20 cellular contexts compared by ENCODE assay signal in genomic region chr5:172362755-172363154, GRCh38.
DNase-seq lines count a peak whose midpoint lies in the region; FAIRE-seq and TF ChIP-seq lines count a peak whose summit lies in the region.
"Had no signal": no experiment of that assay in that cellular context is flagged by ENCODE, and none has a peak within 500 bp of the region (broad histone marks: within the 10 kb centered on the region; RNA-seq: fewer than 3 reads in every experiment).

No MANE protein-coding gene starts in this region.

- H3K27me3 Mint-ChIP-seq in astrocyte (ENCODE audit: low read depth, unreplicated experiment) = no peaks in the 10 kb centered on the region

- H3K4me2 ChIP-seq in astrocyte (ENCODE audit: low read length) = no peak overlapping the region
- no peak overlapping the region for H3K4me2 ChIP-seq in Karpas-422 (ENCODE audit: low read depth, low read length, poor library complexity, severe bottlenecking)

- H3K4me3 Mint-ChIP-seq in astrocyte (ENCODE audit: unreplicated experiment) = no peak overlapping the region
- H3K4me3 Mint-ChIP-seq: activated naive CD8-positive, alpha-beta T cell treated with anti-CD3 and anti-CD28 coated beads, Interleukin-2, amount 10 ng/mL, durations not matched to agents 7 days and 5 days; CD4-positive, alpha-beta memory T cell; neural crest cell had no signal

- peak overlapping the region; percentile 56 for H3K9ac ChIP-seq in astrocyte (ENCODE audit: low read length)
- no peak overlapping the region for H3K9ac ChIP-seq in Karpas-422 (ENCODE audit: low read length)

- FAIRE-seq in astrocyte (lab: Jason Lieb, UNC) (no peak), urothelium cell line (lab: Jason Lieb, UNC) (no peak)
- FAIRE-seq: endothelial cell of umbilical vein had no signal

- H2AFZ ChIP-seq in astrocyte (ENCODE audit: low read depth, low read length) = no peak overlapping the region
- no peak overlapping the region for H2AFZ ChIP-seq in Karpas-422 (ENCODE audit: low read length)

- H3K4me1 Mint-ChIP-seq in astrocyte (ENCODE audit: low read depth, unreplicated experiment) = peaks cover 11% of the 10 kb centered on the region

- in situ Hi-C loops in GM13977 (cut with MboI; ENCODE audit: low pct_unique_long_range_greater_than_20kb, low sequenced_read_pairs, unreplicated experiment) (no loop called here), G401 (cut with HindIII; ENCODE audit: low sequenced_read_pairs) (no loop called here)

- peaks cover 5% of the 10 kb centered on the region; the same call in 1 of the 2 replicates for H3K4me1 ChIP-seq in BE2C
- H3K4me1 ChIP-seq in astrocyte (ENCODE audit: insufficient read depth, low read length) = peaks cover 14% of the 10 kb centered on the region
- H3K4me1 ChIP-seq in Karpas-422 (ENCODE audit: low read length) = no peaks in the 10 kb centered on the region

- H3K9me3 Mint-ChIP-seq in astrocyte (ENCODE audit: unreplicated experiment) = no peaks in the 10 kb centered on the region
- H3K9me3 Mint-ChIP-seq: activated naive CD8-positive, alpha-beta T cell treated with anti-CD3 and anti-CD28 coated beads, Interleukin-2, amount 10 ng/mL, durations not matched to agents 7 days and 5 days; CD4-positive, alpha-beta memory T cell had no signal

- DNase-seq in BE2C = no peak
- DNase-seq in GM13977 (ENCODE audit: low spot score) = peak; percentile 44
- DNase-seq in astrocyte (ENCODE audit: low read depth) = no peak
- peak; percentile 60 to 69 for DNase-seq in foreskin fibroblast
- DNase-seq in G401 (ENCODE audit: low spot score) = no peak
- DNase-seq in urothelium cell line (ENCODE audit: low spot score) = no peak
- DNase-seq in NOMO-1 treated with dmso at 0.1 percent for 144 hours (lab: John Stamatoyannopoulos, UW; ENCODE audit: unreplicated experiment) = no peak
- DNase-seq in Karpas-422 = no peak
- DNase-seq: ACHN; activated naive CD8-positive, alpha-beta T cell treated with anti-CD3 and anti-CD28 coated beads, Interleukin-2, amount 10 ng/mL, durations not matched to agents 7 days and 5 days; brain microvascular endothelial cell; CD4-positive, alpha-beta memory T cell; cortex of kidney; DMS79; left colon; midbrain; NCI-H524 treated with DMSO at 0.1 percent for 48 hours; stimulated activated CD4-positive, alpha-beta T cell treated with anti-CD3 and anti-CD28 coated beads, Interleukin-12 subunit alpha, Interleukin-12 subunit beta, amount 100 ng/mL, for 4 hours had no signal

- H3K36me3 ChIP-seq in BE2C = no peaks in the 10 kb centered on the region
- peaks cover 21% of the 10 kb centered on the region for H3K36me3 ChIP-seq in astrocyte (ENCODE audit: insufficient read depth, low read length)
- no peaks in the 10 kb centered on the region for H3K36me3 ChIP-seq in Karpas-422 (ENCODE audit: insufficient read depth, low read length)

- peak overlapping the region; percentile 99 for H3K27ac Mint-ChIP-seq in astrocyte (ENCODE audit: unreplicated experiment)
- H3K27ac Mint-ChIP-seq: activated naive CD8-positive, alpha-beta T cell treated with anti-CD3 and anti-CD28 coated beads, Interleukin-2, amount 10 ng/mL, durations not matched to agents 7 days and 5 days; CD4-positive, alpha-beta memory T cell had no signal

- H3K4me3 ChIP-seq in BE2C (ENCODE audit: low read depth, low read length) (no peak overlapping the region), astrocyte (ENCODE audit: insufficient read depth, low read depth, low read length) (no peak overlapping the region), foreskin fibroblast (ENCODE audit: low read depth in 1 of 2, low read length in 2 of 2) (no peak overlapping the region), Karpas-422 (ENCODE audit: low read length) (no peak overlapping the region)

- H3K9me2 ChIP-seq in Karpas-422 (replicated peaks; ENCODE audit: insufficient read depth, low read length) = no peaks in the 10 kb centered on the region

- peak overlapping the region; percentile 90 for H3K27ac ChIP-seq in astrocyte (ENCODE audit: low read depth, low read length)
- H3K27ac ChIP-seq in Karpas-422 (ENCODE audit: low read length) = no peak overlapping the region

- H3K9me3 ChIP-seq in BE2C (no peaks in the 10 kb centered on the region), astrocyte (ENCODE audit: insufficient read depth, low read depth, low read length) (no peaks in the 10 kb centered on the region), Karpas-422 (ENCODE audit: low read length) (no peaks in the 10 kb centered on the region)

- 0 out of 2 replicates have a peak, but pooled peaks have one; percentile 11 for TF ChIP-seq CTCF in BE2C (IDR thresholded peaks at IDR 0.05; ENCODE audit: low read depth, low read length)
- TF ChIP-seq CTCF in GM13977 (IDR thresholded peaks at IDR 0.05; ENCODE audit: extremely low read depth, insufficient read depth, missing control alignments) = no peak
- no peak for TF ChIP-seq CTCF in astrocyte (IDR thresholded peaks at IDR 0.05; ENCODE audit: insufficient read depth, low read depth, low read length)
- no peak for TF ChIP-seq CTCF in foreskin fibroblast (IDR thresholded peaks at IDR 0.05; ENCODE audit: low read depth, low read length)

- H4K20me1 ChIP-seq in astrocyte (ENCODE audit: insufficient read depth, low read length) = peaks cover 24% of the 10 kb centered on the region
- no peaks in the 10 kb centered on the region for H4K20me1 ChIP-seq in Karpas-422 (ENCODE audit: insufficient read depth, low read depth, low read length)

- H3K27me3 ChIP-seq in BE2C = no peaks in the 10 kb centered on the region
- H3K27me3 ChIP-seq in astrocyte (ENCODE audit: insufficient read depth, low read length) = no peaks in the 10 kb centered on the region
- no peaks in the 10 kb centered on the region for H3K27me3 ChIP-seq in Karpas-422 (ENCODE audit: low read length)
- H3K27me3 ChIP-seq: brain microvascular endothelial cell had no signal

- H3K79me2 ChIP-seq in astrocyte (ENCODE audit: insufficient read depth, low read length) (no peaks in the 10 kb centered on the region), Karpas-422 (ENCODE audit: low read length) (no peaks in the 10 kb centered on the region)

- H3K36me3 Mint-ChIP-seq in astrocyte (ENCODE audit: low read depth, unreplicated experiment) = peaks cover 44% of the 10 kb centered on the region
- H3K36me3 Mint-ChIP-seq: activated naive CD8-positive, alpha-beta T cell treated with anti-CD3 and anti-CD28 coated beads, Interleukin-2, amount 10 ng/mL, durations not matched to agents 7 days and 5 days; CD4-positive, alpha-beta memory T cell had no signal

Comparison
In these comparisons a context has a peak if more than half of its experiments do, and no peak if none do; other contexts are left out.
1. DNase-seq: peak in GM13977 (single experiment) and foreskin fibroblast (2 of 2); none in BE2C (single experiment), astrocyte (single experiment), G401 (single experiment), urothelium cell line (single experiment), NOMO-1 treated with dmso at 0.1 percent for 144 hours (single experiment) and Karpas-422 (single experiment).